Comparison of ENCODE assay signal across 25 cellular contexts in genomic region chr20:32195581-32195980, GRCh38. TPM values are rescaled to one million over a fixed set of nuclear protein-coding genes. Genes with fewer than 3 reads are reported as not detected.
DNase-seq lines count a peak whose midpoint lies in the region; ATAC-seq and TF ChIP-seq lines count a peak whose summit lies in the region.
"Had no signal": no experiment of that assay in that cellular context is flagged by ENCODE, and none has a peak within 500 bp of the region (broad histone marks: within the 10 kb centered on the region; RNA-seq: fewer than 3 reads in every experiment).

No MANE protein-coding gene starts in this region.

- 24 to 30% methylated on average over 7 of the region's 7 CpGs for WGBS in body of pancreas, 2 donors

- ATAC-seq in activated CD8-positive, alpha-beta T cell treated with anti-CD3 and anti-CD28 coated beads for 36 hours: no peak
- no peak for ATAC-seq in activated CD8-positive, alpha-beta T cell treated with anti-CD3 and anti-CD28 coated beads, Interleukin-2, amount 10 ng/mL, durations not matched to agents 7 days and 5 days
- ATAC-seq in GM23338 (no peak), body of pancreas (peak; percentile 70), HG03039 (IDR thresholded peaks at IDR 0.05; ENCODE audit: unreplicated experiment) (no peak)
- ATAC-seq: A549, left colon had no signal

- H3K27me3 ChIP-seq in GM23338 (ENCODE audit: insufficient read depth) (no peaks in the 10 kb centered on the region), body of pancreas (no peaks in the 10 kb centered on the region), neural progenitor cell (no peaks in the 10 kb centered on the region)
- H3K27me3 ChIP-seq: brain microvascular endothelial cell, colonic mucosa, spleen, uterus had no signal

- H3F3A ChIP-seq in GM23338 (replicated peaks; ENCODE audit: low read depth) (peaks cover 37% of the 10 kb centered on the region), neural progenitor cell (ENCODE audit: low read depth) (peaks cover 25% of the 10 kb centered on the region)

- H3K4me1 Mint-ChIP-seq in activated CD8-positive, alpha-beta T cell treated with anti-CD3 and anti-CD28 coated beads for 36 hours (ENCODE audit: low read depth): peaks cover 68% of the 10 kb centered on the region
- peaks cover 13% of the 10 kb centered on the region for H3K4me1 Mint-ChIP-seq in activated CD8-positive, alpha-beta T cell treated with anti-CD3 and anti-CD28 coated beads, Interleukin-2, amount 10 ng/mL, durations not matched to agents 7 days and 5 days (ENCODE audit: low read depth)
- H3K4me1 Mint-ChIP-seq in GM23338 (peaks cover 9% of the 10 kb centered on the region), neural progenitor cell (peaks cover 6% of the 10 kb centered on the region)

- H3K9ac ChIP-seq in neural progenitor cell: no peak overlapping the region
- H3K9ac ChIP-seq: BLaER1 had no signal

- peaks cover 69% of the 10 kb centered on the region for H4K20me1 ChIP-seq in GM23338 (replicated peaks; ENCODE audit: insufficient read depth)
- peaks cover 97% of the 10 kb centered on the region for H4K20me1 ChIP-seq in neural progenitor cell (ENCODE audit: low read depth)

- no peak overlapping the region for H3K4me3 Mint-ChIP-seq in activated CD8-positive, alpha-beta T cell treated with anti-CD3 and anti-CD28 coated beads for 36 hours
- H3K4me3 Mint-ChIP-seq in activated CD8-positive, alpha-beta T cell treated with anti-CD3 and anti-CD28 coated beads, Interleukin-2, amount 10 ng/mL, durations not matched to agents 7 days and 5 days: no peak overlapping the region
- no peak overlapping the region for H3K4me3 Mint-ChIP-seq in GM23338
- no peak overlapping the region for H3K4me3 Mint-ChIP-seq in neural progenitor cell
- H3K4me3 Mint-ChIP-seq: HFFc6 had no signal

- H3K9me3 ChIP-seq in body of pancreas (no peaks in the 10 kb centered on the region), neural progenitor cell (ENCODE audit: low read depth) (no peaks in the 10 kb centered on the region)
- H3K9me3 ChIP-seq: A549, BLaER1, colonic mucosa, neutrophil, spleen, uterus had no signal

- intact Hi-C loops in activated CD8-positive, alpha-beta T cell treated with anti-CD3 and anti-CD28 coated beads for 36 hours (cut with micrococcal nuclease): no loop called here
- intact Hi-C loops in body of pancreas (cut with DNase I): no loop called here

- no peaks in the 10 kb centered on the region for H3K27me3 Mint-ChIP-seq in activated CD8-positive, alpha-beta T cell treated with anti-CD3 and anti-CD28 coated beads for 36 hours
- no peaks in the 10 kb centered on the region for H3K27me3 Mint-ChIP-seq in activated CD8-positive, alpha-beta T cell treated with anti-CD3 and anti-CD28 coated beads, Interleukin-2, amount 10 ng/mL, durations not matched to agents 7 days and 5 days (ENCODE audit: low read depth)
- H3K27me3 Mint-ChIP-seq in GM23338 (ENCODE audit: insufficient read depth, low read depth, poor library complexity) (peaks cover 2% of the 10 kb centered on the region), neural progenitor cell (ENCODE audit: insufficient read depth, low read depth) (peaks cover 5% of the 10 kb centered on the region)

- no peak overlapping the region for H3K4me3 ChIP-seq in GM23338
- H3K4me3 ChIP-seq in body of pancreas: no peak overlapping the region
- no peak overlapping the region for H3K4me3 ChIP-seq in neural progenitor cell
- H3K4me3 ChIP-seq: A549, BLaER1, colonic mucosa, spleen, uterus had no signal

- no peaks in the 10 kb centered on the region for H3K9me2 ChIP-seq in GM23338 (ENCODE audit: insufficient read depth)

- H3K79me2 ChIP-seq in GM23338 (replicated peaks; ENCODE audit: insufficient read depth) (peaks cover 28% of the 10 kb centered on the region), neural progenitor cell (ENCODE audit: low read depth) (peaks cover 54% of the 10 kb centered on the region)

- H3K36me3 Mint-ChIP-seq in activated CD8-positive, alpha-beta T cell treated with anti-CD3 and anti-CD28 coated beads for 36 hours (ENCODE audit: low read depth): peaks cover 74% of the 10 kb centered on the region
- peaks cover 48% of the 10 kb centered on the region for H3K36me3 Mint-ChIP-seq in activated CD8-positive, alpha-beta T cell treated with anti-CD3 and anti-CD28 coated beads, Interleukin-2, amount 10 ng/mL, durations not matched to agents 7 days and 5 days (ENCODE audit: low read depth)
- H3K36me3 Mint-ChIP-seq in GM23338 (ENCODE audit: low read depth) (peaks cover 59% of the 10 kb centered on the region), neural progenitor cell (peaks cover 29% of the 10 kb centered on the region)

- CTCF ChIA-PET in activated CD8-positive, alpha-beta T cell treated with anti-CD3 and anti-CD28 coated beads for 36 hours (lab: Charles Lee): interaction anchor here (1.3 kb wide), 1 partner anchor 90 kb away, joined by 3 read pairs; no protein-coding TSS in a partner anchor
- CTCF ChIA-PET in activated CD8-positive, alpha-beta T cell treated with anti-CD3 and anti-CD28 coated beads, Interleukin-2, amount 10 ng/mL, durations not matched to agents 7 days and 5 days (lab: Charles Lee): no interaction called here

- H3K27ac Mint-ChIP-seq in activated CD8-positive, alpha-beta T cell treated with anti-CD3 and anti-CD28 coated beads for 36 hours: peak overlapping the region; percentile 63
- H3K27ac Mint-ChIP-seq in activated CD8-positive, alpha-beta T cell treated with anti-CD3 and anti-CD28 coated beads, Interleukin-2, amount 10 ng/mL, durations not matched to agents 7 days and 5 days: no peak overlapping the region
- peak overlapping the region; percentile 27; the same call in 1 of the 2 replicates for H3K27ac Mint-ChIP-seq in GM23338
- peak overlapping the region; percentile 25 for H3K27ac Mint-ChIP-seq in neural progenitor cell
- H3K27ac Mint-ChIP-seq: HFFc6 had no signal

- H2AFZ ChIP-seq in GM23338 (no peak overlapping the region), neural progenitor cell (replicated peaks) (no peak overlapping the region)

- POLR2A ChIA-PET in activated CD8-positive, alpha-beta T cell treated with anti-CD3 and anti-CD28 coated beads for 36 hours (lab: Charles Lee): interaction anchor here (1.2 to 1.5 kb wide), 4 partner anchors 8 to 175 kb away, joined by 3 to 8 read pairs (median 5); no protein-coding TSS in a partner anchor
- POLR2A ChIA-PET in activated CD8-positive, alpha-beta T cell treated with anti-CD3 and anti-CD28 coated beads, Interleukin-2, amount 10 ng/mL, durations not matched to agents 7 days and 5 days (lab: Charles Lee): no interaction called here

- DNase-seq in activated CD8-positive, alpha-beta T cell treated with anti-CD3 and anti-CD28 coated beads for 36 hours: no peak
- no peak for DNase-seq in activated CD8-positive, alpha-beta T cell treated with anti-CD3 and anti-CD28 coated beads, Interleukin-2, amount 10 ng/mL, durations not matched to agents 7 days and 5 days
- DNase-seq in GM23338 (ENCODE audit: low spot score) (no peak), body of pancreas (peak; percentile 15 to 62 (median 50)), neural progenitor cell (ENCODE audit: low spot score) (no peak), NK-92 (lab: John Stamatoyannopoulos, UW; ENCODE audit: unreplicated experiment) (no peak), GF-D8 (lab: John Stamatoyannopoulos, UW) (no peak)
- DNase-seq: activated CD4-positive, CD25-positive, alpha-beta regulatory T cell treated with anti-CD3 and anti-CD28 coated beads, Interleukin-2, amount 50 U/mL, for 72 hours; brain microvascular endothelial cell; colonic mucosa; HFFc6; left colon; NCI-H1092 treated with DMSO at 0.1 percent for 48 hours; NCI-H2107; NCI-H510A treated with DMSO at 0.1 percent for 48 hours; retina; RPMI8226; spleen; stimulated activated CD4-positive, alpha-beta T cell treated with anti-CD3 and anti-CD28 coated beads, Interleukin-4, amount 100 ng/mL, for 24 hours; T-helper 9 cell; uterus had no signal

- H3K4me2 ChIP-seq in GM23338: no peak overlapping the region
- H3K4me2 ChIP-seq in neural progenitor cell: no peak overlapping the region
- H3K4me2 ChIP-seq: A549, BLaER1 had no signal

- TF ChIP-seq POLR2A in body of pancreas (IDR thresholded peaks at IDR 0.05): no peak

- TF ChIP-seq CTCF in activated CD8-positive, alpha-beta T cell treated with anti-CD3 and anti-CD28 coated beads for 36 hours (IDR thresholded peaks at IDR 0.05): no peak
- TF ChIP-seq CTCF in GM23338 (conservative IDR thresholded peaks at IDR 0.05; ENCODE audit: low read depth in 2 of 2) (no peak), body of pancreas (IDR thresholded peaks at IDR 0.05) (no peak), neural progenitor cell (IDR thresholded peaks at IDR 0.05) (no peak)

- H3K27ac ChIP-seq in GM23338 (ENCODE audit: low read depth): no peak overlapping the region
- H3K27ac ChIP-seq in body of pancreas: peak overlapping the region in 3 of 4 donors; percentile 12 to 37 (median 15)
- no peak overlapping the region for H3K27ac ChIP-seq in neural progenitor cell
- H3K27ac ChIP-seq: A549, BLaER1, brain microvascular endothelial cell, colonic mucosa, neutrophil, spleen, uterus had no signal

- no peaks in the 10 kb centered on the region for H3K9me3 Mint-ChIP-seq in activated CD8-positive, alpha-beta T cell treated with anti-CD3 and anti-CD28 coated beads for 36 hours
- no peaks in the 10 kb centered on the region for H3K9me3 Mint-ChIP-seq in activated CD8-positive, alpha-beta T cell treated with anti-CD3 and anti-CD28 coated beads, Interleukin-2, amount 10 ng/mL, durations not matched to agents 7 days and 5 days (ENCODE audit: insufficient read depth)
- H3K9me3 Mint-ChIP-seq in GM23338 (no peaks in the 10 kb centered on the region), neural progenitor cell (no peaks in the 10 kb centered on the region)
- H3K9me3 Mint-ChIP-seq: HFFc6 had no signal

- H3K36me3 ChIP-seq in GM23338 (ENCODE audit: insufficient read depth) (peaks cover 48% of the 10 kb centered on the region), body of pancreas (replicated peaks in 1 of 2; ENCODE audit: insufficient read depth in 1 of 2, low read depth in 2 of 2) (peaks cover 0 to 2% of the 10 kb centered on the region in 2 donors), neural progenitor cell (no peaks in the 10 kb centered on the region)
- H3K36me3 ChIP-seq: uterus had no signal

- H3K4me1 ChIP-seq in GM23338 (ENCODE audit: insufficient read depth): peaks cover 9% of the 10 kb centered on the region
- H3K4me1 ChIP-seq in body of pancreas: peaks cover 44% of the 10 kb centered on the region
- H3K4me1 ChIP-seq in neural progenitor cell: peaks cover 8% of the 10 kb centered on the region
- H3K4me1 ChIP-seq: A549, colonic mucosa, uterus had no signal

RNA-seq across cellular contexts. Expression of gene PLAGL2, which starts 12.0 kb away (rescaled TPM):
- total RNA-seq in activated CD8-positive, alpha-beta T cell treated with anti-CD3 and anti-CD28 coated beads for 36 hours: 10 to 100 TPM; 70.6 to 71.5 TPM
- 10 to 100 TPM; 21.9 to 22.9 TPM for total RNA-seq in activated CD8-positive, alpha-beta T cell treated with anti-CD3 and anti-CD28 coated beads, Interleukin-2, amount 10 ng/mL, durations not matched to agents 7 days and 5 days
- 28.2 and 32.0 TPM in 2 replicates for total RNA-seq in GM23338 (2014; rRNA removed; shearing (Covaris generic))
- 13.2 and 14.1 TPM in 2 replicates for polyA plus RNA-seq in GM23338 (2016; fragmentation: Nextera tagmentation; extraction: Ambion mirVana)
- total RNA-seq in body of pancreas (1 to 10 TPM; 4.6 to 5.2 TPM), neural progenitor cell (ENCODE audit: low replicate concordance) (16.5 and 21.2 TPM in 2 replicates)

RNA-seq across cellular contexts. Expression of gene POFUT1, which starts 12.1 kb away (rescaled TPM):
- 10 to 100 TPM; 43.7 to 46.2 TPM for total RNA-seq in activated CD8-positive, alpha-beta T cell treated with anti-CD3 and anti-CD28 coated beads for 36 hours
- 10 to 100 TPM; 23.5 to 24.8 TPM for total RNA-seq in activated CD8-positive, alpha-beta T cell treated with anti-CD3 and anti-CD28 coated beads, Interleukin-2, amount 10 ng/mL, durations not matched to agents 7 days and 5 days
- total RNA-seq in GM23338 (2014; rRNA removed; shearing (Covaris generic)): 34.0 and 34.8 TPM in 2 replicates
- 9.3 and 10.3 TPM in 2 replicates for polyA plus RNA-seq in GM23338 (2016; fragmentation: Nextera tagmentation; extraction: Ambion mirVana)
- total RNA-seq in body of pancreas: 10 to 100 TPM; 12.2 to 23.6 TPM
- 22.3 and 23.5 TPM in 2 replicates for total RNA-seq in neural progenitor cell (ENCODE audit: low replicate concordance)

Comparison
In these comparisons a context has a peak if more than half of its experiments do, and no peak if none do; other contexts are left out.
1. DNase-seq: peak in body of pancreas (4 of 4); none in activated CD8-positive, alpha-beta T cell treated with anti-CD3 and anti-CD28 coated beads for 36 hours (single experiment), activated CD8-positive, alpha-beta T cell treated with anti-CD3 and anti-CD28 coated beads, Interleukin-2, amount 10 ng/mL, durations not matched to agents 7 days and 5 days (single experiment), GM23338 (single experiment), neural progenitor cell (single experiment), NK-92 (single experiment) and GF-D8 (single experiment).
2. H3K27ac ChIP-seq: peak in body of pancreas (3 of 4); none in GM23338 (single experiment) and neural progenitor cell (single experiment).